Comparison of ENCODE assay signal across 19 cellular contexts in genomic region chr1:43880604-43881003, GRCh38. TPM values are rescaled to one million over a fixed set of nuclear protein-coding genes. Genes with fewer than 3 reads are reported as not detected.
DNase-seq lines count a peak whose midpoint lies in the region; ATAC-seq and TF ChIP-seq lines count a peak whose summit lies in the region.
"Had no signal": no experiment of that assay in that cellular context is flagged by ENCODE, and none has a peak within 500 bp of the region (broad histone marks: within the 10 kb centered on the region; RNA-seq: fewer than 3 reads in every experiment).

No MANE protein-coding gene starts in this region.

- ATAC-seq in left ventricle myocardium superior, result peak; percentile 86
- peak; percentile 83 to 84 for ATAC-seq in gastrocnemius medialis

- H3K36me3 ChIP-seq in BLaER1 (peaks cover 23% of the 10 kb centered on the region), gastrocnemius medialis (no peaks in the 10 kb centered on the region)
- H3K36me3 ChIP-seq: SJCRH30 had no signal

- TF ChIP-seq CTCF in coronary artery (IDR thresholded peaks at IDR 0.05) (no peak), gastrocnemius medialis (IDR thresholded peaks at IDR 0.05 in 4 of 5, conservative IDR thresholded peaks at IDR 0.05 in 1 of 5) (no peak), progenitor cell of endocrine pancreas (IDR thresholded peaks at IDR 0.05; ENCODE audit: unreplicated experiment) (no peak)

- TF ChIP-seq POLR2A in gastrocnemius medialis (IDR thresholded peaks at IDR 0.05), result no peak

- peaks cover 69% of the 10 kb centered on the region for H3K4me1 ChIP-seq in BLaER1
- peaks cover 30 to 37% of the 10 kb centered on the region in 2 donors for H3K4me1 ChIP-seq in gastrocnemius medialis

- peaks cover 8% of the 10 kb centered on the region for H3K4me1 Mint-ChIP-seq in progenitor cell of endocrine pancreas (ENCODE audit: low read depth)
- H3K4me1 Mint-ChIP-seq: CD4-positive, alpha-beta memory T cell; IgD-negative memory B cell had no signal

- no peaks in the 10 kb centered on the region for H4K20me1 ChIP-seq in BLaER1

- H3K36me3 Mint-ChIP-seq in progenitor cell of endocrine pancreas (ENCODE audit: insufficient read depth), result no peaks in the 10 kb centered on the region
- H3K36me3 Mint-ChIP-seq: IgD-negative memory B cell had no signal

- H3K27me3 Mint-ChIP-seq in progenitor cell of endocrine pancreas, result no peaks in the 10 kb centered on the region
- H3K27me3 Mint-ChIP-seq: CD4-positive, alpha-beta memory T cell; IgD-negative memory B cell had no signal

- H3K27me3 ChIP-seq in BLaER1, result no peaks in the 10 kb centered on the region
- H3K27me3 ChIP-seq in gastrocnemius medialis, result no peaks in the 10 kb centered on the region
- H3K27me3 ChIP-seq: SJCRH30 had no signal

- intact Hi-C loops in left ventricle myocardium superior (cut with micrococcal nuclease) (no loop called here), gastrocnemius medialis (cut with DNase I; ENCODE audit: low total_unique reads) (loop anchor here (2.0 to 5.0 kb wide), 3 partner anchors 66 to 118 kb away; partner anchors contain the start of gene IPO13)

- in situ Hi-C loops in gastrocnemius medialis (cut with MboI; ENCODE audit: low sequenced_read_pairs in 4 of 4), result no loop called here

- H3K27ac ChIP-seq in BLaER1, result peak overlapping the region; percentile 77
- peak overlapping the region; percentile 33 to 52 for H3K27ac ChIP-seq in coronary artery
- H3K27ac ChIP-seq in gastrocnemius medialis, result peak overlapping the region; percentile 52 to 77 (median 72)
- H3K27ac ChIP-seq: KMS-11, SJCRH30 had no signal

- H3K9me3 Mint-ChIP-seq in progenitor cell of endocrine pancreas (ENCODE audit: low read depth), result no peaks in the 10 kb centered on the region
- H3K9me3 Mint-ChIP-seq: CD4-positive, alpha-beta memory T cell; IgD-negative memory B cell had no signal

- peak overlapping the region; percentile 32; the same call in 1 of the 2 replicates for H3K9ac ChIP-seq in BLaER1
- H3K9ac ChIP-seq: KMS-11 had no signal

- H3K27ac Mint-ChIP-seq in progenitor cell of endocrine pancreas, result no peak overlapping the region
- H3K27ac Mint-ChIP-seq: CD4-positive, alpha-beta memory T cell; IgD-negative memory B cell had no signal

- DNase-seq in coronary artery (ENCODE audit: low spot score), result no peak
- no peak for DNase-seq in left ventricle myocardium superior
- DNase-seq in gastrocnemius medialis, result no peak
- no peak for DNase-seq in hippocampal formation (lab: John Stamatoyannopoulos, UW)
- no peak for DNase-seq in DMS79 (lab: John Stamatoyannopoulos, UW)
- DNase-seq in progenitor cell of endocrine pancreas (ENCODE audit: low spot score, unreplicated experiment), result no peak
- no peak for DNase-seq in DMS53 treated with DMSO at 0.1 percent for 48 hours (lab: John Stamatoyannopoulos, UW; ENCODE audit: unreplicated experiment)
- DNase-seq: C1 segment of cervical spinal cord; CD4-positive, alpha-beta memory T cell; COR-L47; DMS53; EL; MM.1S; NCI-H2029; SJCRH30 had no signal

- peak overlapping the region; percentile 90 for H3K4me2 ChIP-seq in BLaER1
- H3K4me2 ChIP-seq: KMS-11 had no signal

- H3K9me3 ChIP-seq in BLaER1, result no peaks in the 10 kb centered on the region
- H3K9me3 ChIP-seq in gastrocnemius medialis, result no peaks in the 10 kb centered on the region
- H3K9me3 ChIP-seq: SJCRH30 had no signal

- H3K4me3 Mint-ChIP-seq in progenitor cell of endocrine pancreas (ENCODE audit: low read depth), result no peak overlapping the region
- H3K4me3 Mint-ChIP-seq: CD4-positive, alpha-beta memory T cell; IgD-negative memory B cell had no signal

- H3K4me3 ChIP-seq in BLaER1 (peak overlapping the region; percentile 35; the same call in 1 of the 2 replicates), coronary artery (no peak overlapping the region), gastrocnemius medialis (no peak overlapping the region)
- H3K4me3 ChIP-seq: SJCRH30 had no signal

RNA-seq across cellular contexts. Expression of gene ARTN, which starts 53.0 kb away (rescaled TPM):
- not detected for total RNA-seq in left ventricle myocardium superior
- 1 to 10 TPM in 1 of 4 donors, under 1 TPM in 1, not detected in 2; 0.25 to 1.8 TPM for total RNA-seq in gastrocnemius medialis
- 1.1 and 2.0 TPM in 2 replicates for total RNA-seq in progenitor cell of endocrine pancreas
- total RNA-seq: A172 had no signal
